ENCODE assay signal across 11 cellular contexts in genomic region chr3:48470286-48470685, GRCh38. TPM values are rescaled to one million over a fixed set of nuclear protein-coding genes. Genes with fewer than 3 reads are reported as not detected.
DNase-seq lines count a peak whose midpoint lies in the region; ATAC-seq and TF ChIP-seq lines count a peak whose summit lies in the region.
"Had no signal": no experiment of that assay in that cellular context is flagged by ENCODE, and none has a peak within 500 bp of the region (broad histone marks: within the 10 kb centered on the region; RNA-seq: fewer than 3 reads in every experiment).

No MANE protein-coding gene starts in this region.

- intact Hi-C loops in activated CD4-positive, alpha-beta T cell treated with anti-CD3 and anti-CD28 coated beads, Interleukin-2, amount 10 ng/mL, durations not matched to agents 24 days and 14 days (cut with micrococcal nuclease) = loop anchor here (10.0 kb wide), 1 partner anchor 1855 kb away; the partner anchor contains the start of genes HYAL2 and TUSC2

- peaks cover 58% of the 10 kb centered on the region for H3K4me1 Mint-ChIP-seq in activated CD4-positive, alpha-beta T cell treated with anti-CD3 and anti-CD28 coated beads, Interleukin-2, amount 10 ng/mL, durations not matched to agents 24 days and 14 days
- H3K4me1 Mint-ChIP-seq in WTC11 = peaks cover 34% of the 10 kb centered on the region
- H3K4me1 Mint-ChIP-seq in stimulated activated naive CD8-positive, alpha-beta T cell treated with anti-CD3 and anti-CD28 coated beads, Interleukin-15, amount 100 ng/mL, for 72 hours = peaks cover 80% of the 10 kb centered on the region

- H3K4me3 Mint-ChIP-seq in activated CD4-positive, alpha-beta T cell treated with anti-CD3 and anti-CD28 coated beads, Interleukin-2, amount 10 ng/mL, durations not matched to agents 24 days and 14 days = peak overlapping the region; percentile 96
- H3K4me3 Mint-ChIP-seq in WTC11 = no peak overlapping the region
- H3K4me3 Mint-ChIP-seq in stimulated activated naive CD8-positive, alpha-beta T cell treated with anti-CD3 and anti-CD28 coated beads, Interleukin-15, amount 100 ng/mL, for 72 hours = peak overlapping the region; percentile 52 to 62

- POLR2A ChIA-PET in WTC11 (lab: Charles Lee) = no interaction called here

- H3K36me3 Mint-ChIP-seq in activated CD4-positive, alpha-beta T cell treated with anti-CD3 and anti-CD28 coated beads, Interleukin-2, amount 10 ng/mL, durations not matched to agents 24 days and 14 days (ENCODE audit: low read depth) = peaks cover 52% of the 10 kb centered on the region
- H3K36me3 Mint-ChIP-seq in WTC11 = peaks cover 19% of the 10 kb centered on the region; the same call in 1 of the 2 replicates

- TF ChIP-seq CTCF in WTC11 (IDR thresholded peaks at IDR 0.05) = no peak

- H3K27me3 Mint-ChIP-seq in activated CD4-positive, alpha-beta T cell treated with anti-CD3 and anti-CD28 coated beads, Interleukin-2, amount 10 ng/mL, durations not matched to agents 24 days and 14 days = no peaks in the 10 kb centered on the region
- no peaks in the 10 kb centered on the region; the same call in 1 of the 2 replicates for H3K27me3 Mint-ChIP-seq in WTC11 (ENCODE audit: low read depth)
- H3K27me3 Mint-ChIP-seq in stimulated activated naive CD8-positive, alpha-beta T cell treated with anti-CD3 and anti-CD28 coated beads, Interleukin-15, amount 100 ng/mL, for 72 hours = no peaks in the 10 kb centered on the region

- H3K9me3 Mint-ChIP-seq in activated CD4-positive, alpha-beta T cell treated with anti-CD3 and anti-CD28 coated beads, Interleukin-2, amount 10 ng/mL, durations not matched to agents 24 days and 14 days = no peaks in the 10 kb centered on the region
- H3K9me3 Mint-ChIP-seq in WTC11 = no peaks in the 10 kb centered on the region
- H3K9me3 Mint-ChIP-seq in stimulated activated naive CD8-positive, alpha-beta T cell treated with anti-CD3 and anti-CD28 coated beads, Interleukin-15, amount 100 ng/mL, for 72 hours = no peaks in the 10 kb centered on the region

- CTCF ChIA-PET in WTC11 (lab: Charles Lee) = interaction anchor here (1.0 to 2.8 kb wide), 4 partner anchors 34 to 79 kb away, joined by 3 to 10 read pairs (median 4); no protein-coding TSS in a partner anchor

- no peak for ATAC-seq in WTC11
- no peak for ATAC-seq in stimulated activated naive CD8-positive, alpha-beta T cell treated with anti-CD3 and anti-CD28 coated beads, Interleukin-15, amount 100 ng/mL, for 72 hours
- ATAC-seq in GM19463 (IDR thresholded peaks at IDR 0.05; ENCODE audit: unreplicated experiment) = no peak

- peak; percentile 63 for DNase-seq in activated CD4-positive, alpha-beta T cell treated with anti-CD3 and anti-CD28 coated beads, Interleukin-2, amount 10 ng/mL, durations not matched to agents 24 days and 14 days
- no peak for DNase-seq in activated CD4-positive, alpha-beta T cell treated with anti-CD3 and anti-CD28 coated beads, Interleukin-2, amount 50 U/mL, for 48 hours
- DNase-seq in WTC11 (ENCODE audit: low spot score) (no peak), islet precursor cell (peak; percentile 50), NAMALWA (ENCODE audit: low spot score) (no peak), SIG-M5 (lab: John Stamatoyannopoulos, UW) (no peak)
- no peak for DNase-seq in stimulated activated naive CD8-positive, alpha-beta T cell treated with anti-CD3 and anti-CD28 coated beads, Interleukin-15, amount 100 ng/mL, for 72 hours
- DNase-seq: NCI-H1417 treated with DMSO at 0.1 percent for 48 hours; RPMI8226; stimulated activated CD4-positive, alpha-beta T cell treated with anti-CD3 and anti-CD28 coated beads, Interleukin-15, amount 100 ng/mL, for 24 hours had no signal

- H3K27ac Mint-ChIP-seq in activated CD4-positive, alpha-beta T cell treated with anti-CD3 and anti-CD28 coated beads, Interleukin-2, amount 10 ng/mL, durations not matched to agents 24 days and 14 days = peak overlapping the region; percentile 92
- H3K27ac Mint-ChIP-seq in WTC11 = peak overlapping the region; percentile 79; the same call in 1 of the 2 replicates
- H3K27ac Mint-ChIP-seq in stimulated activated naive CD8-positive, alpha-beta T cell treated with anti-CD3 and anti-CD28 coated beads, Interleukin-15, amount 100 ng/mL, for 72 hours = peak overlapping the region; percentile 71 to 82

TF ChIP-seq in WTC11, 78 proteins besides CTCF, POLR2A, EP300 and RAD21 (continues in another document):
- TF ChIP-seq RORB (CRISPR knock-in tag; IDR thresholded peaks at IDR 0.05) (no peak), ZBTB43 (CRISPR knock-in tag; IDR thresholded peaks at IDR 0.05) (no peak), MXD4 (CRISPR knock-in tag; IDR thresholded peaks at IDR 0.05; ENCODE audit: borderline replicate concordance) (no peak), E2F5 (CRISPR knock-in tag; IDR thresholded peaks at IDR 0.05) (no peak), JAZF1 (CRISPR knock-in tag; IDR thresholded peaks at IDR 0.05) (no peak), PRDM15 (CRISPR knock-in tag; IDR thresholded peaks at IDR 0.05) (no peak), SMAD4 (CRISPR knock-in tag; IDR thresholded peaks at IDR 0.05) (no peak), ZMAT4 (CRISPR knock-in tag; IDR thresholded peaks at IDR 0.05) (no peak), FOXP1 (CRISPR knock-in tag; IDR thresholded peaks at IDR 0.05; ENCODE audit: borderline replicate concordance) (no peak)

RNA-seq across cellular contexts. Expression of gene ATRIP, which starts 23.7 kb away (rescaled TPM):
- 18.3 and 20.0 TPM in 2 replicates for total RNA-seq in activated CD4-positive, alpha-beta T cell treated with anti-CD3 and anti-CD28 coated beads, Interleukin-2, amount 10 ng/mL, durations not matched to agents 24 days and 14 days
- 15.5 to 18.2 TPM (median 15.6 TPM) in 3 replicates for total RNA-seq in WTC11 (2021)

RNA-seq across cellular contexts. Expression of gene TMA7, which starts 30.2 kb away (rescaled TPM):
- total RNA-seq in activated CD4-positive, alpha-beta T cell treated with anti-CD3 and anti-CD28 coated beads, Interleukin-2, amount 10 ng/mL, durations not matched to agents 24 days and 14 days = 272 and 275 TPM in 2 replicates
- 281 to 318 TPM (median 285 TPM) in 3 replicates for total RNA-seq in WTC11 (2021)

RNA-seq across cellular contexts. Expression of gene CCDC51, which starts 30.4 kb away (rescaled TPM):
- 24.4 and 25.9 TPM in 2 replicates for total RNA-seq in activated CD4-positive, alpha-beta T cell treated with anti-CD3 and anti-CD28 coated beads, Interleukin-2, amount 10 ng/mL, durations not matched to agents 24 days and 14 days
- total RNA-seq in WTC11 (2021) = 23.9 to 25.1 TPM (median 24.7 TPM) in 3 replicates

RNA-seq across cellular contexts. Expression of gene SHISA5, which starts 33.7 kb away (rescaled TPM):
- total RNA-seq in activated CD4-positive, alpha-beta T cell treated with anti-CD3 and anti-CD28 coated beads, Interleukin-2, amount 10 ng/mL, durations not matched to agents 24 days and 14 days = 79.1 and 84.9 TPM in 2 replicates
- total RNA-seq in WTC11 (2021) = 137 to 165 TPM (median 158 TPM) in 3 replicates

RNA-seq across cellular contexts. Expression of gene PLXNB1, which starts 40.4 kb away (rescaled TPM):
- total RNA-seq in activated CD4-positive, alpha-beta T cell treated with anti-CD3 and anti-CD28 coated beads, Interleukin-2, amount 10 ng/mL, durations not matched to agents 24 days and 14 days = 5.7 and 6.5 TPM in 2 replicates
- total RNA-seq in WTC11 (2021) = 119 to 143 TPM (median 125 TPM) in 3 replicates

Comparison
In these comparisons a context has a peak if more than half of its experiments do, and no peak if none do; other contexts are left out.
1. DNase-seq: peak in activated CD4-positive, alpha-beta T cell treated with anti-CD3 and anti-CD28 coated beads, Interleukin-2, amount 10 ng/mL, durations not matched to agents 24 days and 14 days (single experiment) and islet precursor cell (single experiment); none in activated CD4-positive, alpha-beta T cell treated with anti-CD3 and anti-CD28 coated beads, Interleukin-2, amount 50 U/mL, for 48 hours (0 of 2), WTC11 (single experiment), stimulated activated naive CD8-positive, alpha-beta T cell treated with anti-CD3 and anti-CD28 coated beads, Interleukin-15, amount 100 ng/mL, for 72 hours (0 of 2), NAMALWA (single experiment) and SIG-M5 (single experiment).
2. Peak in every context shown above with its lines, with median percentiles within 50 percentile points of each other: H3K27ac Mint-ChIP-seq.